Comparison of ENCODE assay signal across 8 cellular contexts in genomic region chr16:83589576-83589975, GRCh38.
"Had no signal": no experiment of that assay in that cellular context is flagged by ENCODE, and none has a peak within 500 bp of the region (broad histone marks: within the 10 kb centered on the region; RNA-seq: fewer than 3 reads in every experiment).

No MANE protein-coding gene starts in this region.

- H3K4me3 ChIP-seq: GM23248, K562 had no signal

- H3K9me3 Mint-ChIP-seq: H9 had no signal

- H3K27ac ChIP-seq: GM23248, HL-60 had no signal

- DNase-seq: GM23248, GOT3, H9, HCEC 1CT, IMR-90 had no signal

- H2AFZ ChIP-seq: GM23248 had no signal

- H3K4me3 Mint-ChIP-seq: H9 had no signal

- FAIRE-seq: H54, K562 had no signal

- H3K9ac ChIP-seq: GM23248 had no signal
